23 cellular contexts compared by ENCODE assay signal in genomic region chr14:103740991-103741689, GRCh38. TPM values are rescaled to one million over a fixed set of nuclear protein-coding genes. Genes with fewer than 3 reads are reported as not detected.
DNase-seq lines count a peak whose midpoint lies in the region; ATAC-seq, FAIRE-seq and TF ChIP-seq lines count a peak whose summit lies in the region.
"Had no signal": no experiment of that assay in that cellular context is flagged by ENCODE, and none has a peak within 500 bp of the region (broad histone marks: within the 10 kb centered on the region; RNA-seq: fewer than 3 reads in every experiment).

No MANE protein-coding gene starts in this region.

- H3K4me3 ChIP-seq in endothelial cell of umbilical vein (replicated peaks in 1 of 3; ENCODE audit: insufficient read depth in 1 of 3, low read depth in 1 of 3, low read length in 3 of 3) (no peak overlapping the region), trophoblast cell (ENCODE audit: low read depth, low read length) (no peak overlapping the region)
- H3K4me3 ChIP-seq: hepatocyte, right lobe of liver had no signal

- H4K91ac ChIP-seq in trophoblast cell (ENCODE audit: low read depth, low read length), result no peak overlapping the region

- BruUV-seq in endothelial cell of umbilical vein (replicated peaks; lab: Mats Ljungman, UMichigan), result no TSS peak

- H3K9ac ChIP-seq in endothelial cell of umbilical vein (replicated peaks; ENCODE audit: extremely low read depth, insufficient read depth, low read length), result peak overlapping the region; percentile 14
- no peak overlapping the region for H3K9ac ChIP-seq in trophoblast cell (ENCODE audit: low read length)
- H3K9ac ChIP-seq: SK-N-SH had no signal

- H2BK5ac ChIP-seq in trophoblast cell (ENCODE audit: low read depth, low read length, poor library complexity), result no peak overlapping the region

- H3K9me3 Mint-ChIP-seq in WTC11, result no peaks in the 10 kb centered on the region
- H3K9me3 Mint-ChIP-seq: activated CD4-positive, alpha-beta memory T cell treated with anti-CD3 and anti-CD28 coated beads for 36 hours; activated T-helper 1 cell treated with anti-CD3 and anti-CD28 coated beads, Interleukin-12 subunit alpha, Interleukin-12 subunit beta, Interleukin-2, Interleukin-4 antibody, amounts not matched to agents 30 ng/mL and 10 ng/mL and 1 ng/mL, durations not matched to agents 14 hours and 24 hours and 36 hours had no signal

- peaks cover 8% of the 10 kb centered on the region for H3K36me3 Mint-ChIP-seq in WTC11

- H3K4me3 Mint-ChIP-seq in WTC11, result no peak overlapping the region
- H3K4me3 Mint-ChIP-seq: activated CD4-positive, alpha-beta memory T cell treated with anti-CD3 and anti-CD28 coated beads for 36 hours; activated T-helper 1 cell treated with anti-CD3 and anti-CD28 coated beads, Interleukin-12 subunit alpha, Interleukin-12 subunit beta, Interleukin-2, Interleukin-4 antibody, amounts not matched to agents 30 ng/mL and 10 ng/mL and 1 ng/mL, durations not matched to agents 14 hours and 24 hours and 36 hours had no signal

- H2BK120ac ChIP-seq in trophoblast cell (ENCODE audit: insufficient read depth, low read length, poor library complexity), result no peak overlapping the region

- no peak overlapping the region for H3K23ac ChIP-seq in trophoblast cell (ENCODE audit: low read length)

- H3K4me1 ChIP-seq in endothelial cell of umbilical vein (ENCODE audit: control insufficient read depth, extremely low read depth, insufficient read depth, low read length) (peaks cover 14% of the 10 kb centered on the region), trophoblast cell (ENCODE audit: control insufficient read depth in 1 of 2, insufficient read depth in 2 of 2, low read length in 2 of 2) (peaks cover 14 to 20% of the 10 kb centered on the region in 2 experiments)

- TF ChIP-seq POLR2A in endothelial cell of umbilical vein (IDR thresholded peaks at IDR 0.05; ENCODE audit: low read depth, low read length), result no peak

- H3K27ac ChIP-seq in endothelial cell of umbilical vein (ENCODE audit: insufficient read depth, low read depth, low read length) (peak overlapping the region; percentile 25), trophoblast cell (ENCODE audit: low read depth, low read length) (peak overlapping the region; percentile 2)
- H3K27ac ChIP-seq: hepatocyte, right lobe of liver had no signal

- H2AFZ ChIP-seq in endothelial cell of umbilical vein (ENCODE audit: low read depth, low read length) (no peak overlapping the region), trophoblast cell (ENCODE audit: insufficient read depth, low read length, poor library complexity) (no peak overlapping the region)
- H2AFZ ChIP-seq: hepatocyte had no signal

- no CpG with 5 or more reads among the region's 14 CpGs for WGBS in trophoblast cell (ENCODE audit: extremely low coverage, insufficient coverage, insufficient read length)

- H3K79me1 ChIP-seq in trophoblast cell (ENCODE audit: low read length), result peaks cover 3% of the 10 kb centered on the region

- H3K27ac Mint-ChIP-seq in WTC11, result peak overlapping the region; percentile 57; the same call in 1 of the 2 replicates
- H3K27ac Mint-ChIP-seq: activated CD4-positive, alpha-beta memory T cell treated with anti-CD3 and anti-CD28 coated beads for 36 hours; activated T-helper 1 cell treated with anti-CD3 and anti-CD28 coated beads, Interleukin-12 subunit alpha, Interleukin-12 subunit beta, Interleukin-2, Interleukin-4 antibody, amounts not matched to agents 30 ng/mL and 10 ng/mL and 1 ng/mL, durations not matched to agents 14 hours and 24 hours and 36 hours had no signal

- CTCF ChIA-PET in WTC11 (lab: Charles Lee) (interaction anchor here (1.2 to 1.6 kb wide), 3 partner anchors 30 to 198 kb away, joined by 3 to 5 read pairs (median 3); no protein-coding TSS in a partner anchor), endothelial cell of umbilical vein (lab: Charles Lee) (interaction anchor here (0.6 to 1.1 kb wide), 6 partner anchors 34 to 177 kb away, joined by 3 to 6 read pairs (median 3); no protein-coding TSS in a partner anchor), GM10248 (lab: Yijun Ruan, JAX) (interaction anchor here (1.5 to 1.8 kb wide), 2 partner anchors 9 to 16 kb away, joined by 3 read pairs; no protein-coding TSS in a partner anchor)

- no peak overlapping the region for H4K12ac ChIP-seq in trophoblast cell (ENCODE audit: low read depth, low read length)

- no peaks in the 10 kb centered on the region for H3K27me3 ChIP-seq in endothelial cell of umbilical vein (ENCODE audit: control insufficient read depth in 2 of 2, insufficient read depth in 2 of 2, low read length in 2 of 2)
- H3K27me3 ChIP-seq in trophoblast cell (ENCODE audit: insufficient read depth, low read length), result no peaks in the 10 kb centered on the region
- H3K27me3 ChIP-seq: hepatocyte, right lobe of liver had no signal

- H3K9me1 ChIP-seq in endothelial cell of umbilical vein (replicated peaks; ENCODE audit: control insufficient read depth, extremely low read depth, insufficient read depth, low read length), result no peaks in the 10 kb centered on the region

- H3K4me2 ChIP-seq in endothelial cell of umbilical vein (ENCODE audit: insufficient read depth, low read length) (peak overlapping the region; percentile 9), trophoblast cell (ENCODE audit: low read length) (no peak overlapping the region)
- H3K4me2 ChIP-seq: hepatocyte, SK-N-SH had no signal

- no peaks in the 10 kb centered on the region for H3K79me2 ChIP-seq in endothelial cell of umbilical vein (ENCODE audit: control insufficient read depth, insufficient read depth, low read length)
- no peaks in the 10 kb centered on the region for H3K79me2 ChIP-seq in trophoblast cell (ENCODE audit: control insufficient read depth, insufficient read depth, low read length, poor library complexity)
- H3K79me2 ChIP-seq: hepatocyte had no signal

- no peaks in the 10 kb centered on the region for H3K9me3 ChIP-seq in endothelial cell of umbilical vein (replicated peaks; ENCODE audit: control insufficient read depth, insufficient read depth, low read length)
- H3K9me3 ChIP-seq in trophoblast cell (ENCODE audit: insufficient read depth, low read depth, low read length), result peaks cover 1% of the 10 kb centered on the region
- H3K9me3 ChIP-seq: right lobe of liver, SK-N-SH had no signal

- peaks cover 11% of the 10 kb centered on the region for H3K4me1 Mint-ChIP-seq in WTC11

- H2BK12ac ChIP-seq in trophoblast cell (ENCODE audit: low read length), result no peak overlapping the region

- H3K14ac ChIP-seq in trophoblast cell (ENCODE audit: low read length), result no peak overlapping the region

- H3K36me3 ChIP-seq in endothelial cell of umbilical vein (ENCODE audit: control insufficient read depth in 2 of 2, extremely low read depth in 1 of 2, insufficient read depth in 2 of 2, low read length in 2 of 2), result peaks cover 0 to 27% of the 10 kb centered on the region in 2 experiments
- H3K36me3 ChIP-seq in trophoblast cell (ENCODE audit: control insufficient read depth in 1 of 2, insufficient read depth in 2 of 2, low read length in 2 of 2), result peaks cover 24% of the 10 kb centered on the region in 2 experiments

- DNase-seq in ELR (ENCODE audit: low read depth) (peak; percentile 45), WTC11 (ENCODE audit: low spot score) (no peak), endothelial cell of umbilical vein (ENCODE audit: low read depth, low spot score) (peak; percentile 43), trophoblast cell (peak; percentile 8 to 39), GM10248 (ENCODE audit: extremely low spot score) (no peak), AG20443 (ENCODE audit: low spot score) (no peak)
- DNase-seq: activated CD4-positive, alpha-beta memory T cell treated with anti-CD3 and anti-CD28 coated beads for 36 hours; AML-193; amygdala; cortex of kidney; MV-4-11; NCI-H2081; NCI-H526; occipital lobe; SK-N-SH; stimulated activated CD4-positive, alpha-beta T cell treated with anti-CD3 and anti-CD28 coated beads, Interleukin-4, amount 100 ng/mL, for 1 hour; substantia nigra had no signal

- peak; percentile 73 for FAIRE-seq in endothelial cell of umbilical vein (lab: Jason Lieb, UNC)

- H4K8ac ChIP-seq in trophoblast cell (ENCODE audit: low read depth, low read length), result no peak overlapping the region

- H3K27me3 Mint-ChIP-seq in WTC11 (ENCODE audit: low read depth), result no peaks in the 10 kb centered on the region
- H3K27me3 Mint-ChIP-seq: activated CD4-positive, alpha-beta memory T cell treated with anti-CD3 and anti-CD28 coated beads for 36 hours had no signal

- intact Hi-C loops in endothelial cell of umbilical vein (cut with micrococcal nuclease), result no loop called here

- no peak overlapping the region for H3K18ac ChIP-seq in trophoblast cell (ENCODE audit: low read length)

- H2AK5ac ChIP-seq in trophoblast cell (ENCODE audit: low read length), result no peak overlapping the region

- ATAC-seq in WTC11 (no peak), GM21529 (IDR thresholded peaks at IDR 0.05; ENCODE audit: unreplicated experiment) (no peak), HG03025 (IDR thresholded peaks at IDR 0.05; ENCODE audit: low FRiP score, unreplicated experiment) (no peak)
- ATAC-seq: HCT116, right lobe of liver had no signal

- H3K4ac ChIP-seq in trophoblast cell (ENCODE audit: low read depth, low read length), result no peak overlapping the region

- dilution Hi-C loops in endothelial cell of umbilical vein (cut with MboI; ENCODE audit: extremely low pct_ligation_motif_present, low sequenced_read_pairs), result no loop called here

- POLR2A ChIA-PET in WTC11 (lab: Charles Lee) (no interaction called here), endothelial cell of umbilical vein (lab: Charles Lee) (no interaction called here), GM10248 (lab: Yijun Ruan, JAX) (no interaction called here)

- TF ChIP-seq CTCF in WTC11 (IDR thresholded peaks at IDR 0.05) (no peak), endothelial cell of umbilical vein (IDR thresholded peaks at IDR 0.05; ENCODE audit: extremely low read depth in 1 of 2, insufficient read depth in 1 of 2, low read depth in 1 of 2, low read length in 2 of 2) (no peak), GM10248 (IDR thresholded peaks at IDR 0.05; ENCODE audit: control extremely low read depth, extremely low read depth, low read depth, missing control alignments) (no peak)

- no peaks in the 10 kb centered on the region for H4K20me1 ChIP-seq in endothelial cell of umbilical vein (replicated peaks; ENCODE audit: control insufficient read depth, extremely low read depth, insufficient read depth, low read length)

RNA-seq across cellular contexts. Expression of gene ZFYVE21, which starts 25.5 kb away (rescaled TPM):
- total RNA-seq in WTC11 (2021), result 59.7 to 69.2 TPM (median 65.1 TPM) in 3 replicates
- 54.5 and 55.8 TPM in 2 replicates for total RNA-seq in endothelial cell of umbilical vein
- polyA plus RNA-seq in endothelial cell of umbilical vein, result 98.3 and 126 TPM in 2 replicates
- polyA plus RNA-seq in endothelial cell of umbilical vein (2011; cell fraction: cytosol; rRNA removed), result 93.5 and 94.5 TPM in 2 replicates
- polyA plus RNA-seq in endothelial cell of umbilical vein (2011; cell fraction: nucleus; rRNA removed), result 54.3 and 70.0 TPM in 2 replicates
- polyA plus RNA-seq in endothelial cell of umbilical vein (2012), result 42.4 and 49.3 TPM in 2 replicates
- polyA minus RNA-seq in endothelial cell of umbilical vein, result 47.7 and 51.3 TPM in 2 replicates
- polyA minus RNA-seq in endothelial cell of umbilical vein (2011; cell fraction: cytosol; rRNA and poly(A)+ RNA removed), result 18.8 TPM
- 27.8 and 30.9 TPM in 2 replicates for polyA minus RNA-seq in endothelial cell of umbilical vein (2011; cell fraction: nucleus; rRNA and poly(A)+ RNA removed)
- 49.1 and 50.0 TPM in 2 replicates for polyA plus RNA-seq in trophoblast cell (2013)

RNA-seq across cellular contexts. Expression of gene XRCC3, which starts 25.9 kb away (rescaled TPM):
- total RNA-seq in WTC11 (2021) (46.7 to 51.4 TPM (median 50.5 TPM) in 3 replicates), endothelial cell of umbilical vein (25.1 and 27.2 TPM in 2 replicates)
- 13.4 and 13.6 TPM in 2 replicates for polyA plus RNA-seq in endothelial cell of umbilical vein
- polyA plus RNA-seq in endothelial cell of umbilical vein (2011; cell fraction: cytosol; rRNA removed), result 14.1 and 14.5 TPM in 2 replicates
- 33.2 and 41.1 TPM in 2 replicates for polyA plus RNA-seq in endothelial cell of umbilical vein (2011; cell fraction: nucleus; rRNA removed)
- 8.4 and 10.0 TPM in 2 replicates for polyA plus RNA-seq in endothelial cell of umbilical vein (2012)
- polyA minus RNA-seq in endothelial cell of umbilical vein, result 11.2 and 16.4 TPM in 2 replicates
- 17.4 TPM for polyA minus RNA-seq in endothelial cell of umbilical vein (2011; cell fraction: cytosol; rRNA and poly(A)+ RNA removed)
- polyA minus RNA-seq in endothelial cell of umbilical vein (2011; cell fraction: nucleus; rRNA and poly(A)+ RNA removed), result 10.9 and 11.2 TPM in 2 replicates
- 10.1 and 11.7 TPM in 2 replicates for polyA plus RNA-seq in trophoblast cell (2013)

Comparison
In these comparisons a context has a peak if more than half of its experiments do, and no peak if none do; other contexts are left out.
1. DNase-seq: peak in ELR (single experiment), endothelial cell of umbilical vein (single experiment) and trophoblast cell (2 of 2); none in WTC11 (single experiment), GM10248 (single experiment) and AG20443 (single experiment).